ENCODE assay signal across 22 cellular contexts in genomic region chr4:10526431-10527222, GRCh38.
A peak's percentile ranks its signal among the peaks of the same experiment; 100 is the strongest.
DNase-seq lines count a peak whose midpoint lies in the region; ATAC-seq, FAIRE-seq and TF ChIP-seq lines count a peak whose summit lies in the region.
"Had no signal": no experiment of that assay in that cellular context is flagged by ENCODE, and none has a peak within 500 bp of the region (broad histone marks: within the 10 kb centered on the region; RNA-seq: fewer than 3 reads in every experiment).

No MANE protein-coding gene starts in this region.

- TF ChIP-seq POLR2A in K562 (conservative IDR thresholded peaks at IDR 0.05) (no peak), vagina (IDR thresholded peaks at IDR 0.05) (no peak)

- TF ChIP-seq CTCF in GM13976 (IDR thresholded peaks at IDR 0.05; ENCODE audit: borderline replicate concordance, control extremely low read depth, extremely low read depth, insufficient read depth, missing control alignments) (peak; percentile 1), K562 (IDR thresholded peaks at IDR 0.05 in 2 of 3, conservative IDR thresholded peaks at IDR 0.05 in 1 of 3; ENCODE audit: insufficient read depth in 2 of 3, low read depth in 1 of 3, low read length in 3 of 3) (peak; percentile 46 to 59 (median 51); a peak in 5 of 6 replicates), vagina (IDR thresholded peaks at IDR 0.05) (no peak)

- peaks cover 0 to 4% of the 10 kb centered on the region in 2 experiments; a peak in 2 of 5 replicates for H3K27me3 ChIP-seq in K562 (ENCODE audit: control insufficient read depth in 2 of 2, insufficient read depth in 2 of 2, low read length in 2 of 2)
- no peaks in the 10 kb centered on the region for H3K27me3 ChIP-seq in vagina
- H3K27me3 ChIP-seq: body of pancreas, colonic mucosa, uterus had no signal

- no peaks in the 10 kb centered on the region; a peak in 2 of 5 replicates for H3K4me1 ChIP-seq in K562 (replicated peaks in 1 of 2; ENCODE audit: control insufficient read depth in 2 of 2, insufficient read depth in 2 of 2, low read length in 2 of 2)
- H3K4me1 ChIP-seq in vagina: peaks cover 31% of the 10 kb centered on the region
- H3K4me1 ChIP-seq: body of pancreas, uterus had no signal

- H3K9me3 ChIP-seq in K562 (replicated peaks; ENCODE audit: control insufficient read depth, insufficient read depth, low read depth, low read length) (no peaks in the 10 kb centered on the region), vagina (no peaks in the 10 kb centered on the region)
- H3K9me3 ChIP-seq: body of pancreas, colonic mucosa, lower lobe of right lung, uterus had no signal

- H3K9me1 ChIP-seq in K562 (ENCODE audit: control insufficient read depth, insufficient read depth, low read length): no peaks in the 10 kb centered on the region

- H2AFZ ChIP-seq in K562 (ENCODE audit: low read depth, low read length): peak overlapping the region; percentile 53

- H3K36me3 ChIP-seq in K562 (ENCODE audit: control insufficient read depth, insufficient read depth, low read length): no peaks in the 10 kb centered on the region
- H3K36me3 ChIP-seq in vagina: no peaks in the 10 kb centered on the region
- H3K36me3 ChIP-seq: colonic mucosa, lower lobe of right lung, uterus had no signal

- WGBS in K562 (ENCODE audit: insufficient coverage, low coverage, missing lambda C conversion rate): 11% methylated on average over 12 of the region's 12 CpGs

- H3K27ac ChIP-seq in K562 (ENCODE audit: extremely low read depth, low read depth, low read length) (no peak overlapping the region), vagina (no peak overlapping the region)
- H3K27ac ChIP-seq: body of pancreas, colonic mucosa, lower lobe of right lung, uterus had no signal

- BruUV-seq in K562 (replicated peaks; lab: Mats Ljungman, UMichigan): no TSS peak

- peak overlapping the region; percentile 0; the same call in 1 of the 2 replicates for H3K4me2 ChIP-seq in K562 (ENCODE audit: insufficient read depth, low read length)

- CTCF ChIA-PET in K562 (lab: Yijun Ruan, JAX; ENCODE audit: low intra/inter-chr PET ratio): no interaction called here

- H3K79me2 ChIP-seq in K562 (ENCODE audit: control insufficient read depth, insufficient read depth, low read length): no peaks in the 10 kb centered on the region

- H3K9ac ChIP-seq in K562 (ENCODE audit: insufficient read depth in 1 of 2, low read depth in 2 of 2, low read length in 2 of 2): no peak overlapping the region

- DNase-seq in GM13976 (ENCODE audit: low spot score): no peak
- DNase-seq in M059J (ENCODE audit: low read depth): peak; percentile 45
- DNase-seq in K562 (ENCODE audit: extremely low read depth in 1 of 4, low spot score in 3 of 4): peak in 3 of 4 experiments; percentile 11 to 42 (median 38)
- peak; percentile 41 for DNase-seq in kidney tubule cell (ENCODE audit: low spot score)
- no peak for DNase-seq in NK-92 treated with Interleukin-12 subunit alpha and Interleukin-12 subunit beta, amount 100 ng/mL, for 24 hours (lab: John Stamatoyannopoulos, UW)
- no peak for DNase-seq in vagina (ENCODE audit: extremely low spot score in 2 of 2)
- DNase-seq in activated naive CD4-positive, alpha-beta T cell (lab: John Stamatoyannopoulos, UW): no peak
- DNase-seq: activated CD4-positive, alpha-beta T cell treated with anti-CD3 and anti-CD28 coated beads, Interleukin-2, amount 50 U/mL, for 48 hours; activated T-cell treated with anti-CD3 and anti-CD28 coated beads for 4 hours; body of pancreas; CD4-positive, alpha-beta memory T cell; colonic mucosa; lower lobe of right lung; naive B cell; NCI-H2107; NCI-H774; substantia nigra; SW 1271; uterus had no signal

- H3K4me3 ChIP-seq in K562 (no peak overlapping the region), vagina (no peak overlapping the region)
- H3K4me3 ChIP-seq: body of pancreas, colonic mucosa, lower lobe of right lung, skin epidermis, uterus had no signal

- FAIRE-seq in K562 (lab: Jason Lieb, UNC): peak; percentile 15
- FAIRE-seq: frontal cortex had no signal

- POLR2A ChIA-PET in K562 (lab: Yijun Ruan, JAX): interaction anchor here (0.9 to 1.2 kb wide), 3 partner anchors 12 to 408 kb away, joined by 3 to 6 read pairs (median 4); no protein-coding TSS in a partner anchor

- intact Hi-C loops in K562 (cut with micrococcal nuclease): loop anchor here (5.0 kb wide), 3 partner anchors 64 to 369 kb away; no protein-coding TSS in a partner anchor
- intact Hi-C loops in vagina (cut with DNase I): no loop called here

- TF ChIP-seq EP300 in K562 (IDR thresholded peaks at IDR 0.05; ENCODE audit: low read length): no peak

- peak; percentile 92 for ATAC-seq in K562
- ATAC-seq in HG03442 (IDR thresholded peaks at IDR 0.05; ENCODE audit: unreplicated experiment): no peak
- ATAC-seq: body of pancreas, lower lobe of right lung had no signal

- TF ChIP-seq RAD21 in K562 (CRISPR knock-in tag; conservative IDR thresholded peaks at IDR 0.05 in 1 of 2, IDR thresholded peaks at IDR 0.05 in 1 of 2): peak; percentile 56 to 69; a peak in 3 of 4 replicates

- H4K20me1 ChIP-seq in K562 (replicated peaks; ENCODE audit: control insufficient read depth, insufficient read depth, low read length): no peaks in the 10 kb centered on the region

- in situ Hi-C loops in GM13976 (cut with MboI; ENCODE audit: low sequenced_read_pairs, unreplicated experiment) (no loop called here), K562 (cut with MboI) (loop anchor here (10.0 kb wide), 1 partner anchor 62 kb away; no protein-coding TSS in a partner anchor)

TF ChIP-seq in K562, 482 proteins besides CTCF, POLR2A, EP300 and RAD21:
- peak; percentile 62 for TF ChIP-seq GATA2 (CRISPR knock-in tag; IDR thresholded peaks at IDR 0.05)
- TF ChIP-seq WHSC1 (IDR thresholded peaks at IDR 0.05; ENCODE audit: low read length): no peak
- TF ChIP-seq SMC3 (conservative IDR thresholded peaks at IDR 0.05; ENCODE audit: insufficient read depth, low read depth, low read length): peak; percentile 32; the same call in 1 of the 2 replicates
- TF ChIP-seq, protein P1, sequence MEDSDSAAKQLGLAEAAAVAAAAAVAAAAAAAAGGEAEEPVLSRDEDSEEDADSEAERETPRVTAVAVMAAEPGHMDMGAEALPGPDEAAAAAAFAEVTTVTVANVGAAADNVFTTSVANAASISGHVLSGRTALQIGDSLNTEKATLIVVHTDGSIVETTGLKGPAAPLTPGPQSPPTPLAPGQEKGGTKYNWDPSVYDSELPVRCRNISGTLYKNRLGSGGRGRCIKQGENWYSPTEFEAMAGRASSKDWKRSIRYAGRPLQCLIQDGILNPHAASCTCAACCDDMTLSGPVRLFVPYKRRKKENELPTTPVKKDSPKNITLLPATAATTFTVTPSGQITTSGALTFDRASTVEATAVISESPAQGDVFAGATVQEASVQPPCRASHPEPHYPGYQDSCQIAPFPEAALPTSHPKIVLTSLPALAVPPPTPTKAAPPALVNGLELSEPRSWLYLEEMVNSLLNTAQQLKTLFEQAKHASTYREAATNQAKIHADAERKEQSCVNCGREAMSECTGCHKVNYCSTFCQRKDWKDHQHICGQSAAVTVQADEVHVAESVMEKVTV (CRISPR knock-in tag; IDR thresholded peaks at IDR 0.05): 0 out of 2 replicates have a peak, but pooled peaks have one; percentile 13
TF ChIP-seq in K562: peak in this region for 3.

Comparison
In these comparisons a context has a peak if more than half of its experiments do, and no peak if none do; other contexts are left out.
1. DNase-seq: peak in M059J (single experiment), K562 (3 of 4) and kidney tubule cell (single experiment); none in GM13976 (single experiment), NK-92 treated with Interleukin-12 subunit alpha and Interleukin-12 subunit beta, amount 100 ng/mL, for 24 hours (single experiment), vagina (0 of 2) and activated naive CD4-positive, alpha-beta T cell (0 of 4).
2. CTCF ChIP-seq: peak in GM13976 (single experiment) and K562 (3 of 3); none in vagina (0 of 3).